In the genomic region with DNA sequence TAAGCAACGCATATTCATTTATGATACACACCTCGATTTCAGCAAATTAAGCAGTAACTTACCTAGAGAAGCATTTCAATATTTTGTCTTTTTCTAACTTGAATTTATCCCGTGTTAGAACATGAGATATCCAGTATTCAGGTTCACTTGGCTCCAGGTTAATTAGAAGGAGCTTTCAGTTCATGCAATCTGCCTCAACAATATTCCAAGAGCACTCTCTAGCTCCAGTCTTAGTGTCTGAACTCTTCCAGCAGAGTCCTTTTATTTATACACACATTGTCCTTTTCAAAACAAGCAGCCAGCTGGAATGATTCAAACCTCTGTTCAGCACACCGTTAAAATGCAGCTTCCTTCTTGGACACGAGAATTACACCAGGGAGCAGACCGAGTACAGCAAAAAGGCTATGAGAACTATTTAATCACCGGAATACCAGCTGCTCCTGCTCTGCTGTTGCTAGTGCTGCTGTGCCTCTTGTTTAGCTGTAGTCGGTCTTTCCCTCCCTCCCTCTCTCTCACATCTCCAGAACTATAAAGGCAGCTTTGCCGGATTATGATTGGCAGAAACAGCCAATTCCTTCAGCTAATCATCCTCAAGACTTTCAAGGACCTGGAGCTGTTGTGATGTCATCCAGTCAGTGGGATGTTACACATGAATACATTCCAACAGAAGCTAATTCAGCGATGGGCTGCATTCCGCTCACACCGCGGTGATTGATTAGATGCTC, we compare ENCODE assay signal across 1 cellular context.
TF ChIP-seq lines count a peak whose summit lies in the region.

Gene NDST4 (minus strand): TSS at position 239 of the 725 bp plus-strand sequence. CDS start 36,584 bp downstream, outside the sequence.

TF ChIP-seq in HEK293, 187 proteins besides CTCF, POLR2A, EP300 and RAD21 (continued from another document):
- TF ChIP-seq, protein P1, sequence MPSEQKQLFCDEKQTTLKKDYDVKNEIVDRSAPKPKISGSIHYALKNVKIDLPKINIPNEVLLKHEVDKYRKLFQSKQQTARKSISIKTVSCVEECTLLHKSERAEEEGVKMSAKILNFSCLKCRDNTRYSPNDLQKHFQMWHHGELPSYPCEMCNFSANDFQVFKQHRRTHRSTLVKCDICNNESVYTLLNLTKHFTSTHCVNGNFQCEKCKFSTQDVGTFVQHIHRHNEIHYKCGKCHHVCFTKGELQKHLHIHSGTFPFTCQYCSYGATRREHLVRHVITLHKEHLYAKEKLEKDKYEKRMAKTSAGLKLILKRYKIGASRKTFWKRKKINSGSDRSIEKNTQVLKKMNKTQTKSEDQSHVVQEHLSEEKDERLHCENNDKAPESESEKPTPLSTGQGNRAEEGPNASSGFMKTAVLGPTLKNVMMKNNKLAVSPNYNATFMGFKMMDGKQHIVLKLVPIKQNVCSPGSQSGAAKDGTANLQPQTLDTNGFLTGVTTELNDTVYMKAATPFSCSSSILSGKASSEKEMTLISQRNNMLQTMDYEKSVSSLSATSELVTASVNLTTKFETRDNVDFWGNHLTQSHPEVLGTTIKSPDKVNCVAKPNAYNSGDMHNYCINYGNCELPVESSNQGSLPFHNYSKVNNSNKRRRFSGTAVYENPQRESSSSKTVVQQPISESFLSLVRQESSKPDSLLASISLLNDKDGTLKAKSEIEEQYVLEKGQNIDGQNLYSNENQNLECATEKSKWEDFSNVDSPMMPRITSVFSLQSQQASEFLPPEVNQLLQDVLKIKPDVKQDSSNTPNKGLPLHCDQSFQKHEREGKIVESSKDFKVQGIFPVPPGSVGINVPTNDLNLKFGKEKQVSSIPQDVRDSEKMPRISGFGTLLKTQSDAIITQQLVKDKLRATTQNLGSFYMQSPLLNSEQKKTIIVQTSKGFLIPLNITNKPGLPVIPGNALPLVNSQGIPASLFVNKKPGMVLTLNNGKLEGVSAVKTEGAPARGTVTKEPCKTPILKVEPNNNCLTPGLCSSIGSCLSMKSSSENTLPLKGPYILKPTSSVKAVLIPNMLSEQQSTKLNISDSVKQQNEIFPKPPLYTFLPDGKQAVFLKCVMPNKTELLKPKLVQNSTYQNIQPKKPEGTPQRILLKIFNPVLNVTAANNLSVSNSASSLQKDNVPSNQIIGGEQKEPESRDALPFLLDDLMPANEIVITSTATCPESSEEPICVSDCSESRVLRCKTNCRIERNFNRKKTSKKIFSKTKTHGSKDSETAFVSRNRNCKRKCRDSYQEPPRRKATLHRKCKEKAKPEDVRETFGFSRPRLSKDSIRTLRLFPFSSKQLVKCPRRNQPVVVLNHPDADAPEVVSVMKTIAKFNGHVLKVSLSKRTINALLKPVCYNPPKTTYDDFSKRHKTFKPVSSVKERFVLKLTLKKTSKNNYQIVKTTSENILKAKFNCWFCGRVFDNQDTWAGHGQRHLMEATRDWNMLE (tag by site-specific recombination; conservative IDR thresholded peaks at IDR 0.05; ENCODE audit: low read depth) = no peak
- 0 out of 2 replicates have a peak, but pooled peaks have one; percentile 38 for TF ChIP-seq ZNF2 (tag by site-specific recombination; IDR thresholded peaks at IDR 0.05)
- TF ChIP-seq, protein P2, sequence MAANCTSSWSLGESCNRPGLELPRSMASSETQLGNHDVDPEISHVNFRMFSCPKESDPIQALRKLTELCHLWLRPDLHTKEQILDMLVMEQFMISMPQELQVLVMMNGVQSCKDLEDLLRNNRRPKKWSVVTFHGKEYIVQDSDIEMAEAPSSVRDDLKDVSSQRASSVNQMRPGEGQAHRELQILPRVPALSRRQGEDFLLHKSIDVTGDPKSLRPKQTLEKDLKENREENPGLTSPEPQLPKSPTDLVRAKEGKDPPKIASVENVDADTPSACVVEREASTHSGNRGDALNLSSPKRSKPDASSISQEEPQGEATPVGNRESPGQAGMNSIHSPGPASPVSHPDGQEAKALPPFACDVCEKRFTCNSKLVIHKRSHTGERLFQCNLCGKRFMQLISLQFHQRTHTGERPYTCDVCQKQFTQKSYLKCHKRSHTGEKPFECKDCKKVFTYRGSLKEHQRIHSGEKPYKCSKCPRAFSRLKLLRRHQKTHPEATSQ (tag by site-specific recombination; IDR thresholded peaks at IDR 0.05) = no peak
- TF ChIP-seq ZNF221 (tag by site-specific recombination; IDR thresholded peaks at IDR 0.05; ENCODE audit: borderline replicate concordance) = no peak
- peak; percentile 67; the same call in 1 of the 2 replicates for TF ChIP-seq ZNF140 (tag by site-specific recombination; IDR thresholded peaks at IDR 0.05)
- TF ChIP-seq OSR2 (tag by site-specific recombination; IDR thresholded peaks at IDR 0.05) = peak; percentile 74
- no peak for TF ChIP-seq ZNF76 (tag by site-specific recombination; IDR thresholded peaks at IDR 0.05; ENCODE audit: borderline replicate concordance, low read depth)
- TF ChIP-seq, protein P3, sequence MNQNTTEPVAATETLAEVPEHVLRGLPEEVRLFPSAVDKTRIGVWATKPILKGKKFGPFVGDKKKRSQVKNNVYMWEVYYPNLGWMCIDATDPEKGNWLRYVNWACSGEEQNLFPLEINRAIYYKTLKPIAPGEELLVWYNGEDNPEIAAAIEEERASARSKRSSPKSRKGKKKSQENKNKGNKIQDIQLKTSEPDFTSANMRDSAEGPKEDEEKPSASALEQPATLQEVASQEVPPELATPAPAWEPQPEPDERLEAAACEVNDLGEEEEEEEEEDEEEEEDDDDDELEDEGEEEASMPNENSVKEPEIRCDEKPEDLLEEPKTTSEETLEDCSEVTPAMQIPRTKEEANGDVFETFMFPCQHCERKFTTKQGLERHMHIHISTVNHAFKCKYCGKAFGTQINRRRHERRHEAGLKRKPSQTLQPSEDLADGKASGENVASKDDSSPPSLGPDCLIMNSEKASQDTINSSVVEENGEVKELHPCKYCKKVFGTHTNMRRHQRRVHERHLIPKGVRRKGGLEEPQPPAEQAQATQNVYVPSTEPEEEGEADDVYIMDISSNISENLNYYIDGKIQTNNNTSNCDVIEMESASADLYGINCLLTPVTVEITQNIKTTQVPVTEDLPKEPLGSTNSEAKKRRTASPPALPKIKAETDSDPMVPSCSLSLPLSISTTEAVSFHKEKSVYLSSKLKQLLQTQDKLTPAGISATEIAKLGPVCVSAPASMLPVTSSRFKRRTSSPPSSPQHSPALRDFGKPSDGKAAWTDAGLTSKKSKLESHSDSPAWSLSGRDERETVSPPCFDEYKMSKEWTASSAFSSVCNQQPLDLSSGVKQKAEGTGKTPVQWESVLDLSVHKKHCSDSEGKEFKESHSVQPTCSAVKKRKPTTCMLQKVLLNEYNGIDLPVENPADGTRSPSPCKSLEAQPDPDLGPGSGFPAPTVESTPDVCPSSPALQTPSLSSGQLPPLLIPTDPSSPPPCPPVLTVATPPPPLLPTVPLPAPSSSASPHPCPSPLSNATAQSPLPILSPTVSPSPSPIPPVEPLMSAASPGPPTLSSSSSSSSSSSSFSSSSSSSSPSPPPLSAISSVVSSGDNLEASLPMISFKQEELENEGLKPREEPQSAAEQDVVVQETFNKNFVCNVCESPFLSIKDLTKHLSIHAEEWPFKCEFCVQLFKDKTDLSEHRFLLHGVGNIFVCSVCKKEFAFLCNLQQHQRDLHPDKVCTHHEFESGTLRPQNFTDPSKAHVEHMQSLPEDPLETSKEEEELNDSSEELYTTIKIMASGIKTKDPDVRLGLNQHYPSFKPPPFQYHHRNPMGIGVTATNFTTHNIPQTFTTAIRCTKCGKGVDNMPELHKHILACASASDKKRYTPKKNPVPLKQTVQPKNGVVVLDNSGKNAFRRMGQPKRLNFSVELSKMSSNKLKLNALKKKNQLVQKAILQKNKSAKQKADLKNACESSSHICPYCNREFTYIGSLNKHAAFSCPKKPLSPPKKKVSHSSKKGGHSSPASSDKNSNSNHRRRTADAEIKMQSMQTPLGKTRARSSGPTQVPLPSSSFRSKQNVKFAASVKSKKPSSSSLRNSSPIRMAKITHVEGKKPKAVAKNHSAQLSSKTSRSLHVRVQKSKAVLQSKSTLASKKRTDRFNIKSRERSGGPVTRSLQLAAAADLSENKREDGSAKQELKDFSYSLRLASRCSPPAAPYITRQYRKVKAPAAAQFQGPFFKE (tag by site-specific recombination; IDR thresholded peaks at IDR 0.05; ENCODE audit: borderline replicate concordance) = no peak
- no peak for TF ChIP-seq ZNF354C (tag by site-specific recombination; IDR thresholded peaks at IDR 0.05; ENCODE audit: borderline replicate concordance, low read depth)
- TF ChIP-seq YY2 (tag by site-specific recombination; IDR thresholded peaks at IDR 0.05) = no peak
- no peak for TF ChIP-seq BCL11A (tag by site-specific recombination; IDR thresholded peaks at IDR 0.05; ENCODE audit: low read depth)
- TF ChIP-seq ZNF433 (tag by site-specific recombination; IDR thresholded peaks at IDR 0.05; ENCODE audit: low read depth) = no peak
- no peak for TF ChIP-seq OVOL3 (tag by site-specific recombination; IDR thresholded peaks at IDR 0.05)
- TF ChIP-seq ZNF214 (tag by site-specific recombination; IDR thresholded peaks at IDR 0.05; ENCODE audit: borderline replicate concordance) = no peak
- TF ChIP-seq PRDM10 (tag by site-specific recombination; IDR thresholded peaks at IDR 0.05) = 0 out of 2 replicates have a peak, but pooled peaks have one; percentile 13
- TF ChIP-seq ZBTB17 (tag by site-specific recombination; IDR thresholded peaks at IDR 0.05) = peak; percentile 94
- TF ChIP-seq ZNF26 (tag by site-specific recombination; IDR thresholded peaks at IDR 0.05) = no peak
